1 cellular context compared by ENCODE assay signal in genomic region chr19:33815410-33816340, GRCh38.
TF ChIP-seq lines count a peak whose summit lies in the region.

No MANE protein-coding gene starts in this region.

TF ChIP-seq in SK-N-SH treated with all-trans-retinoic acid at 6 μM for 48 hours, 23 proteins besides CTCF, POLR2A, EP300 and RAD21 (continued from another document):
- no peak for TF ChIP-seq TSHZ2 (CRISPR knock-in tag; IDR thresholded peaks at IDR 0.05)
- TF ChIP-seq ZNF70 (CRISPR knock-in tag; IDR thresholded peaks at IDR 0.05), result no peak
- no peak for TF ChIP-seq ZFP30 (CRISPR knock-in tag; IDR thresholded peaks at IDR 0.05)
- TF ChIP-seq SNAI2 (CRISPR knock-in tag; IDR thresholded peaks at IDR 0.05), result no peak
- TF ChIP-seq ARNTL (CRISPR knock-in tag; IDR thresholded peaks at IDR 0.05; ENCODE audit: borderline replicate concordance, low read depth), result no peak
- no peak for TF ChIP-seq ZNF8 (CRISPR knock-in tag; IDR thresholded peaks at IDR 0.05)
- TF ChIP-seq POU6F1 (CRISPR knock-in tag; IDR thresholded peaks at IDR 0.05; ENCODE audit: borderline replicate concordance, low read depth), result no peak
- no peak for TF ChIP-seq OSR1 (CRISPR knock-in tag; IDR thresholded peaks at IDR 0.05)
- TF ChIP-seq CREB5 (CRISPR knock-in tag; IDR thresholded peaks at IDR 0.05; ENCODE audit: low read depth), result no peak
- no peak for TF ChIP-seq ZNF565 (CRISPR knock-in tag; conservative IDR thresholded peaks at IDR 0.05; ENCODE audit: low read depth)
- no peak for TF ChIP-seq ESRRG (CRISPR knock-in tag; IDR thresholded peaks at IDR 0.05)
- TF ChIP-seq BACH2 (CRISPR knock-in tag; IDR thresholded peaks at IDR 0.05; ENCODE audit: borderline replicate concordance), result no peak
- TF ChIP-seq RARB (CRISPR knock-in tag; IDR thresholded peaks at IDR 0.05), result no peak
TF ChIP-seq in SK-N-SH treated with all-trans-retinoic acid at 6 μM for 48 hours: peak in this region for 0.
